1 cellular context compared by ENCODE assay signal in the genomic region with DNA sequence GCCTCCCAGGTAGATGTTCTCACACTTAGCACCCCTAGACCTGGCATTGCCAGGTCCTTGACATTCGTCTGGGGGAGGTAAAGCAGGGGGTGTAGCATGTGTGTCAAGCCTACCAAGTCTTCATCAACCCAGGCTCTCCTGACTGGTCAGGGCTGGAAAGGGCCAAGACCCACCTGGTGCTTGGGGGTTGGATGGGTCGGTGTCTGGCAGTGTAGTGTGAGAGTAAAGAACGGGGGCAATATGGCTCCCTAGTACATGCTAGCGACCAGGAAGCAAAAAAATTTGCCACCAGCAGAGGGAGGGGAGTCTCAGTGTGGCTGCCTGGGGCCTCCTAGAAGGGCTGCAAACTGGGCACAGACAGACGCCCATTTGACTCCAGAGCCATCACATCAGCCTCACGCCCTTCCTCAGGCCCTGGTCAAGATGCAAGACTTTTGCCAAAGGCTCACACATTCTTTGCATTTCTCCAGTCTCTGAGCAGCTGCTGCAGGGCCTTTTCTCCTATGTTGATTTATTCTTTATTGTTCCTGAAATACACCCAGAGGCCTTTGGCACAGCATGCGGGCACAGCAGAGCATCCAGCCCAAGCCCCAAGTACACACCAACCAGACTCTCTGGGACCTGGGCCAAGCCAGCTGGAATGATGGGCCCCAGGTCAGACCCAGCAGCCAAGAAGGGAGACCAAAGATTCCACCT.
TF ChIP-seq lines count a peak whose summit lies in the region.

No MANE protein-coding gene starts in this region.

TF ChIP-seq in GM23338, 12 proteins besides CTCF, POLR2A, EP300 and RAD21 (continued from another document):
- TF ChIP-seq REST (IDR thresholded peaks at IDR 0.05; ENCODE audit: unreplicated experiment) (no peak), JUNB (IDR thresholded peaks at IDR 0.05; ENCODE audit: unreplicated experiment) (no peak), NANOG (IDR thresholded peaks at IDR 0.05; ENCODE audit: borderline replicate concordance) (no peak), ZNF114 (CRISPR knock-in tag; IDR thresholded peaks at IDR 0.05) (no peak), EZH2phosphoT487 (IDR thresholded peaks at IDR 0.05; ENCODE audit: unreplicated experiment) (no peak)
